ENCODE assay signal across 9 cellular contexts in the genomic region with DNA sequence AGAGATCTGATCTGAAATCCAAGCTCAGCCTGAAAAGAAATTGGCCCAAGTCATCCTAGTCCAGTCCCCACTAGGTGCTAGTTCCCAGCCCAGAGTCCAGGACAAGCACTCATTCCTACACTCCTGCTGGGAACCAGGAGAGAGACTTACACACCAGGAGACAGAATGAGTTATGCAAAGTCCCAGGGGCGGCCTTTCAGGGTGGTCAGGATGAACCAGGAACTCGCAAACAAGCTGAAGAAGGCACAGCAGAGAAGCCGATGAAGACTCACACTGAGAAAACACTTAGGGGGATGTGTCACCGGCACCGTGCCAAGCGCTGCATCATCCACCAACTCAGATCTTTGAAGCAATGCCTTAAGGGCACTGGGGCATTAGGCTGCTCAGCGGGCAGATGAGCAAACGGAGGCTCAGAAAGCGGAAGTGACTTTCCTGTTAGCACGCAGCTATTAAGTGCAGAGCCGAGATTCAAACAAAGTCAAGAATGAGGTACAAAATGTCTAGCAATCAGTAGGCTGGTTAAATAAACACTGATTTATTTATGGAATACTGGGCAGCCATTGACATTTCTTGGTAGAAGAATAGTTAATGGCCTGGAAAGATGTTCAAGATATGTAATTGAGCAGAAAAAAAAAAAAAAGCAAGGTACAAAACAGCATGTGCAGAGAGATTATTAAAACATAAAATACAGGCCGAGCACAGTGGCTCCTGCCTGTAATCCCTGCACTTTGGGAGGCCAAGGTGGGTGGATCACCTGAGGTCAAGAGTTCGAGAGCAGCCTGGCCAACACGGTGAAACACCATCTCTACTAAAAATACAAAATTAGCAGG.
DNase-seq lines count a peak whose midpoint lies in the region; ATAC-seq, FAIRE-seq and TF ChIP-seq lines count a peak whose summit lies in the region.
"Had no signal": no experiment of that assay in that cellular context is flagged by ENCODE, and none has a peak within 500 bp of the region (broad histone marks: within the 10 kb centered on the region; RNA-seq: fewer than 3 reads in every experiment).

No MANE protein-coding gene starts in this region.

- peak; percentile 81 for ATAC-seq in GM19397 (IDR thresholded peaks at IDR 0.05; ENCODE audit: unreplicated experiment)
- no peak for ATAC-seq in left colon
- no peak for ATAC-seq in HG03039 (IDR thresholded peaks at IDR 0.05; ENCODE audit: unreplicated experiment)

- H3K9ac ChIP-seq in BLaER1: no peak overlapping the region
- H3K9ac ChIP-seq: KMS-11 had no signal

- intact Hi-C loops in ascending aorta (cut with DNase I): no loop called here
- intact Hi-C loops in left colon (cut with DNase I, micrococcal nuclease): no loop called here

- TF ChIP-seq CTCF in ascending aorta (IDR thresholded peaks at IDR 0.05): no peak

- no peaks in the 10 kb centered on the region for H4K20me1 ChIP-seq in BLaER1

- H3K9me3 ChIP-seq in BLaER1 (no peaks in the 10 kb centered on the region; the same call in 1 of the 2 replicates), ascending aorta (no peaks in the 10 kb centered on the region)

- no peak overlapping the region for H3K4me3 ChIP-seq in BLaER1
- no peak overlapping the region for H3K4me3 ChIP-seq in ascending aorta

- DNase-seq in HTR-8/SVneo (ENCODE audit: insufficient read length, low spot score) (peak; percentile 99), T follicular helper cell (ENCODE audit: low read depth) (peak; percentile 46), ascending aorta (ENCODE audit: low spot score in 2 of 2) (peak; percentile 64 to 85), left colon (peak; percentile 60 to 63)
- peak; percentile 43 to 68 (median 57) for DNase-seq in stimulated activated CD4-positive, alpha-beta T cell treated with anti-CD3 and anti-CD28 coated beads, TNF-alpha, amount 100 ng/mL, for 1 hour (ENCODE audit: low read depth in 3 of 3, low spot score in 1 of 3)

- peaks cover 68% of the 10 kb centered on the region for H3K4me1 ChIP-seq in BLaER1
- H3K4me1 ChIP-seq in ascending aorta: peaks cover 10 to 30% of the 10 kb centered on the region in 2 donors

- FAIRE-seq in HTR-8/SVneo (lab: Jason Lieb, UNC): no peak

- H3K4me2 ChIP-seq in BLaER1: peak overlapping the region; percentile 73
- H3K4me2 ChIP-seq: KMS-11 had no signal

- H3K27ac ChIP-seq in BLaER1 (peak overlapping the region; percentile 46; the same call in 1 of the 2 replicates), ascending aorta (peak overlapping the region; percentile 60 to 69)
- H3K27ac ChIP-seq: KMS-11 had no signal

- no peaks in the 10 kb centered on the region for H3K27me3 ChIP-seq in BLaER1
- no peaks in the 10 kb centered on the region for H3K27me3 ChIP-seq in ascending aorta

- H3K36me3 ChIP-seq in BLaER1 (no peaks in the 10 kb centered on the region), ascending aorta (no peaks in the 10 kb centered on the region)

Comparison
In these comparisons a context has a peak if more than half of its experiments do, and no peak if none do; other contexts are left out.
1. DNase-seq: peak in every context shown above with its lines; median percentile 99 in HTR-8/SVneo; 74 in ascending aorta; 62 in left colon; 57 in stimulated activated CD4-positive, alpha-beta T cell treated with anti-CD3 and anti-CD28 coated beads, TNF-alpha, amount 100 ng/mL, for 1 hour; 46 in T follicular helper cell.